Comparison of ENCODE assay signal across 2 cellular contexts in genomic region chr12:52965337-52965731, GRCh38.
TF ChIP-seq lines count a peak whose summit lies in the region.

No MANE protein-coding gene starts in this region.

TF ChIP-seq in liver, 16 proteins besides CTCF, POLR2A, EP300 and RAD21:
- TF ChIP-seq HNF4G (IDR thresholded peaks at IDR 0.05) (no peak), SP1 (IDR thresholded peaks at IDR 0.05) (no peak)

TF ChIP-seq in HepG2, 621 proteins besides CTCF, POLR2A, EP300 and RAD21:
- TF ChIP-seq BCL3 (CRISPR knock-in tag; IDR thresholded peaks at IDR 0.05) = no peak
- TF ChIP-seq RORA (CRISPR knock-in tag; IDR thresholded peaks at IDR 0.05) = no peak
- TF ChIP-seq SCMH1 (CRISPR knock-in tag; IDR thresholded peaks at IDR 0.05; ENCODE audit: borderline replicate concordance) = no peak
- TF ChIP-seq FUBP1 (CRISPR knock-in tag; IDR thresholded peaks at IDR 0.05; ENCODE audit: borderline replicate concordance) = no peak
- no peak for TF ChIP-seq RFXAP (CRISPR knock-in tag; IDR thresholded peaks at IDR 0.05; ENCODE audit: borderline replicate concordance)
- TF ChIP-seq RXRA (CRISPR knock-in tag; IDR thresholded peaks at IDR 0.05) = no peak
- no peak for TF ChIP-seq ZNF326 (CRISPR knock-in tag; IDR thresholded peaks at IDR 0.05; ENCODE audit: borderline replicate concordance)
- TF ChIP-seq ZNF609 (CRISPR knock-in tag; IDR thresholded peaks at IDR 0.05; ENCODE audit: borderline replicate concordance) = no peak
- no peak for TF ChIP-seq ZNF275 (CRISPR knock-in tag; IDR thresholded peaks at IDR 0.05; ENCODE audit: borderline replicate concordance)
- no peak for TF ChIP-seq TBX3 (IDR thresholded peaks at IDR 0.05; ENCODE audit: borderline replicate concordance)
- TF ChIP-seq ZFP36 (IDR thresholded peaks at IDR 0.05; ENCODE audit: borderline replicate concordance, low read depth, low read length, partially characterized antibody) = no peak
- no peak for TF ChIP-seq ZNF768 (CRISPR knock-in tag; IDR thresholded peaks at IDR 0.05)
- TF ChIP-seq ZFP37 (CRISPR knock-in tag; IDR thresholded peaks at IDR 0.05; ENCODE audit: borderline replicate concordance) = no peak
- no peak for TF ChIP-seq KAT2B (IDR thresholded peaks at IDR 0.05; ENCODE audit: borderline replicate concordance, low read depth, low read length)
- TF ChIP-seq ZNF205 (CRISPR knock-in tag; IDR thresholded peaks at IDR 0.05) = no peak
- TF ChIP-seq FOXM1 (CRISPR knock-in tag; IDR thresholded peaks at IDR 0.05) = no peak
- TF ChIP-seq ZFP36L2 (CRISPR knock-in tag; IDR thresholded peaks at IDR 0.05) = no peak
- no peak for TF ChIP-seq NFRKB (IDR thresholded peaks at IDR 0.05)
- TF ChIP-seq ELK4 (CRISPR knock-in tag; IDR thresholded peaks at IDR 0.05; ENCODE audit: borderline replicate concordance) = no peak
- no peak for TF ChIP-seq ZNF354B (CRISPR knock-in tag; IDR thresholded peaks at IDR 0.05)
TF ChIP-seq in HepG2: peak in this region for 0.
